ENCODE assay signal across 18 cellular contexts in genomic region chr3:168878655-168879054, GRCh38.
DNase-seq lines count a peak whose midpoint lies in the region; ATAC-seq, FAIRE-seq and TF ChIP-seq lines count a peak whose summit lies in the region.
"Had no signal": no experiment of that assay in that cellular context is flagged by ENCODE, and none has a peak within 500 bp of the region (broad histone marks: within the 10 kb centered on the region; RNA-seq: fewer than 3 reads in every experiment).

No MANE protein-coding gene starts in this region.

- ATAC-seq in HG03432 (IDR thresholded peaks at IDR 0.05; ENCODE audit: unreplicated experiment) = peak; percentile 39
- no peak for ATAC-seq in HG02798 (IDR thresholded peaks at IDR 0.05; ENCODE audit: poor library complexity, unreplicated experiment)
- ATAC-seq in HG02588 (IDR thresholded peaks at IDR 0.05; ENCODE audit: unreplicated experiment) = no peak
- ATAC-seq: natural killer cell treated with Interleukin-12 subunit alpha and Interleukin-12 subunit beta and Interleukin-15 and Interleukin-18, amount 100 ng/mL, for 72 hours; psoas muscle; stimulated activated naive CD8-positive, alpha-beta T cell treated with anti-CD3 and anti-CD28 coated beads, Interleukin-15, amount 100 ng/mL, for 72 hours; T-helper 17 cell had no signal

- DNase-seq in EH (ENCODE audit: low read depth) (peak; percentile 63), astrocyte (ENCODE audit: low read depth) (peak; percentile 74), iris pigment epithelial cell (ENCODE audit: low read depth) (peak; percentile 6), esophagus squamous epithelium (lab: John Stamatoyannopoulos, UW) (no peak), HK-2 (ENCODE audit: unreplicated experiment) (no peak)
- DNase-seq: activated CD4-positive, CD25-positive, alpha-beta regulatory T cell treated with anti-CD3 and anti-CD28 coated beads, Interleukin-2, amount 50 U/mL, for 72 hours; DMS 273 treated with DMSO at 0.1 percent for 48 hours; NK-92 treated with Interleukin-12 subunit alpha and Interleukin-12 subunit beta, amount 100 ng/mL, for 24 hours; psoas muscle; SHP77; stimulated activated naive CD8-positive, alpha-beta T cell treated with anti-CD3 and anti-CD28 coated beads, Interleukin-15, amount 100 ng/mL, for 72 hours; T-helper 17 cell had no signal

- peaks cover 21% of the 10 kb centered on the region for H3K4me1 ChIP-seq in astrocyte (ENCODE audit: insufficient read depth, low read length)
- H3K4me1 ChIP-seq in esophagus squamous epithelium = peaks cover 0 to 13% (median 0%) of the 10 kb centered on the region in 3 donors
- H3K4me1 ChIP-seq: ascending aorta, psoas muscle had no signal

- TF ChIP-seq POLR2A in esophagus squamous epithelium (IDR thresholded peaks at IDR 0.05) = no peak

- no peaks in the 10 kb centered on the region for H3K36me3 Mint-ChIP-seq in astrocyte (ENCODE audit: low read depth, unreplicated experiment)
- H3K36me3 Mint-ChIP-seq: natural killer cell treated with Interleukin-12 subunit alpha and Interleukin-12 subunit beta and Interleukin-15 and Interleukin-18, amount 100 ng/mL, for 72 hours had no signal

- H3K4me3 ChIP-seq in astrocyte (ENCODE audit: insufficient read depth, low read depth, low read length) (no peak overlapping the region), esophagus squamous epithelium (no peak overlapping the region)
- H3K4me3 ChIP-seq: ascending aorta, lung, psoas muscle had no signal

- no peak for FAIRE-seq in astrocyte (lab: Jason Lieb, UNC)

- H3K9ac ChIP-seq in astrocyte (ENCODE audit: low read length) = no peak overlapping the region

- no peaks in the 10 kb centered on the region for H3K27me3 Mint-ChIP-seq in astrocyte (ENCODE audit: low read depth, unreplicated experiment)
- H3K27me3 Mint-ChIP-seq: natural killer cell treated with Interleukin-12 subunit alpha and Interleukin-12 subunit beta and Interleukin-15 and Interleukin-18, amount 100 ng/mL, for 72 hours; stimulated activated naive CD8-positive, alpha-beta T cell treated with anti-CD3 and anti-CD28 coated beads, Interleukin-15, amount 100 ng/mL, for 72 hours; T-helper 17 cell had no signal

- H3K27ac ChIP-seq in astrocyte (ENCODE audit: low read depth, low read length) (no peak overlapping the region), esophagus squamous epithelium (no peak overlapping the region)
- H3K27ac ChIP-seq: ascending aorta, psoas muscle had no signal

- no peaks in the 10 kb centered on the region for H3K9me3 ChIP-seq in astrocyte (ENCODE audit: insufficient read depth, low read depth, low read length)
- no peaks in the 10 kb centered on the region for H3K9me3 ChIP-seq in esophagus squamous epithelium
- H3K9me3 ChIP-seq: ascending aorta, psoas muscle had no signal

- H3K79me2 ChIP-seq in astrocyte (ENCODE audit: insufficient read depth, low read length) = no peaks in the 10 kb centered on the region

- TF ChIP-seq CTCF in astrocyte (IDR thresholded peaks at IDR 0.05; ENCODE audit: insufficient read depth, low read depth, low read length) (no peak), esophagus squamous epithelium (IDR thresholded peaks at IDR 0.05) (no peak)

- 92 to 93% methylated on average over 1 of the region's 1 CpG for WGBS in esophagus squamous epithelium, 2 donors

- H3K36me3 ChIP-seq in astrocyte (ENCODE audit: insufficient read depth, low read length) (no peaks in the 10 kb centered on the region), esophagus squamous epithelium (no peaks in the 10 kb centered on the region)
- H3K36me3 ChIP-seq: ascending aorta had no signal

- H3K4me3 Mint-ChIP-seq in astrocyte (ENCODE audit: unreplicated experiment) = no peak overlapping the region
- H3K4me3 Mint-ChIP-seq: natural killer cell treated with Interleukin-12 subunit alpha and Interleukin-12 subunit beta and Interleukin-15 and Interleukin-18, amount 100 ng/mL, for 72 hours; stimulated activated naive CD8-positive, alpha-beta T cell treated with anti-CD3 and anti-CD28 coated beads, Interleukin-15, amount 100 ng/mL, for 72 hours; T-helper 17 cell had no signal

- no peak overlapping the region for H3K27ac Mint-ChIP-seq in astrocyte (ENCODE audit: unreplicated experiment)
- H3K27ac Mint-ChIP-seq: natural killer cell treated with Interleukin-12 subunit alpha and Interleukin-12 subunit beta and Interleukin-15 and Interleukin-18, amount 100 ng/mL, for 72 hours; stimulated activated naive CD8-positive, alpha-beta T cell treated with anti-CD3 and anti-CD28 coated beads, Interleukin-15, amount 100 ng/mL, for 72 hours; T-helper 17 cell had no signal

- H3K27me3 ChIP-seq in astrocyte (ENCODE audit: insufficient read depth, low read length) (no peaks in the 10 kb centered on the region), esophagus squamous epithelium (no peaks in the 10 kb centered on the region)
- H3K27me3 ChIP-seq: ascending aorta had no signal

- H3K9me3 Mint-ChIP-seq in astrocyte (ENCODE audit: unreplicated experiment) = no peaks in the 10 kb centered on the region
- H3K9me3 Mint-ChIP-seq: natural killer cell treated with Interleukin-12 subunit alpha and Interleukin-12 subunit beta and Interleukin-15 and Interleukin-18, amount 100 ng/mL, for 72 hours; stimulated activated naive CD8-positive, alpha-beta T cell treated with anti-CD3 and anti-CD28 coated beads, Interleukin-15, amount 100 ng/mL, for 72 hours had no signal

- intact Hi-C loops in esophagus squamous epithelium (cut with DNase I) = no loop called here

- H4K20me1 ChIP-seq in astrocyte (ENCODE audit: insufficient read depth, low read length) = no peaks in the 10 kb centered on the region

- peaks cover 21% of the 10 kb centered on the region for H3K4me1 Mint-ChIP-seq in astrocyte (ENCODE audit: low read depth, unreplicated experiment)
- H3K4me1 Mint-ChIP-seq: stimulated activated naive CD8-positive, alpha-beta T cell treated with anti-CD3 and anti-CD28 coated beads, Interleukin-15, amount 100 ng/mL, for 72 hours had no signal

- peak overlapping the region; percentile 32 for H3K4me2 ChIP-seq in astrocyte (ENCODE audit: low read length)

- H2AFZ ChIP-seq in astrocyte (ENCODE audit: low read depth, low read length) = no peak overlapping the region

Comparison
In these comparisons a context has a peak if more than half of its experiments do, and no peak if none do; other contexts are left out.
1. DNase-seq: peak in EH (single experiment), astrocyte (single experiment) and iris pigment epithelial cell (single experiment); none in esophagus squamous epithelium (single experiment) and HK-2 (single experiment).